ENCODE assay signal across 12 cellular contexts in genomic region chr5:90421136-90421535, GRCh38. TPM values are rescaled to one million over a fixed set of nuclear protein-coding genes. Genes with fewer than 3 reads are reported as not detected.
DNase-seq lines count a peak whose midpoint lies in the region; ATAC-seq, FAIRE-seq and TF ChIP-seq lines count a peak whose summit lies in the region.
"Had no signal": no experiment of that assay in that cellular context is flagged by ENCODE, and none has a peak within 500 bp of the region (broad histone marks: within the 10 kb centered on the region; RNA-seq: fewer than 3 reads in every experiment).

No MANE protein-coding gene starts in this region.

- no peaks in the 10 kb centered on the region for H3K27me3 ChIP-seq in PC-3 (ENCODE audit: low read length)

- no peak for FAIRE-seq in A549 (lab: Jason Lieb, UNC)

- H3K4me3 Mint-ChIP-seq in immature natural killer cell: no peak overlapping the region
- H3K4me3 Mint-ChIP-seq: activated CD4-positive, alpha-beta memory T cell treated with anti-CD3 and anti-CD28 coated beads, Interleukin-2, amount 10 ng/mL, durations not matched to agents 7 days and 5 days had no signal

- H3F3A ChIP-seq in PC-3 (ENCODE audit: low read length, unreplicated experiment): no peaks in the 10 kb centered on the region

- peak; percentile 94 for ATAC-seq in A549
- peak; percentile 56 for ATAC-seq in GM18498 (IDR thresholded peaks at IDR 0.05; ENCODE audit: unreplicated experiment)
- ATAC-seq in PC-3: peak; percentile 76
- no peak for ATAC-seq in HG02642 (IDR thresholded peaks at IDR 0.05; ENCODE audit: poor library complexity, unreplicated experiment)
- ATAC-seq in HG03196 (IDR thresholded peaks at IDR 0.05; ENCODE audit: unreplicated experiment): no peak

- BruUV-seq in PC-3 (replicated peaks; lab: Mats Ljungman, UMichigan): no TSS peak

- 0 out of 3 replicates have a peak, but pooled peaks have one; percentile 11 for TF ChIP-seq CTCF in A549 (IDR thresholded peaks at IDR 0.05)
- peak; percentile 50 for TF ChIP-seq CTCF in PC-3 (conservative IDR thresholded peaks at IDR 0.05; ENCODE audit: low read depth, low read length)

- H3K27ac ChIP-seq in A549: no peak overlapping the region
- H3K27ac ChIP-seq in PC-3 (ENCODE audit: low read length): no peak overlapping the region

- H3K9me3 Mint-ChIP-seq in immature natural killer cell: no peaks in the 10 kb centered on the region
- H3K9me3 Mint-ChIP-seq: activated CD4-positive, alpha-beta memory T cell treated with anti-CD3 and anti-CD28 coated beads, Interleukin-2, amount 10 ng/mL, durations not matched to agents 7 days and 5 days had no signal

- no peaks in the 10 kb centered on the region for H3K4me1 ChIP-seq in A549
- H3K4me1 ChIP-seq in PC-3 (ENCODE audit: insufficient read depth, low read length): no peaks in the 10 kb centered on the region

- CTCF ChIA-PET in A549 (lab: Yijun Ruan, JAX) (interaction anchor here (0.9 to 1.9 kb wide), 2 partner anchors 11 to 109 kb away, joined by 3 to 5 read pairs; no protein-coding TSS in a partner anchor), PC-3 (lab: Charles Lee) (no interaction called here)

- H3K9ac ChIP-seq in PC-3 (ENCODE audit: low read length): no peak overlapping the region

- TF ChIP-seq EP300 in A549 (IDR thresholded peaks at IDR 0.05): no peak

- H4K20me1 ChIP-seq in PC-3 (ENCODE audit: low read length): no peaks in the 10 kb centered on the region

- TF ChIP-seq RAD21 in A549 (conservative IDR thresholded peaks at IDR 0.05 in 1 of 2, IDR thresholded peaks at IDR 0.05 in 1 of 2): no peak

- TF ChIP-seq POLR2A in A549 (IDR thresholded peaks at IDR 0.05; ENCODE audit: low read length): no peak

- no peaks in the 10 kb centered on the region for H3K9me3 ChIP-seq in A549
- H3K9me3 ChIP-seq in PC-3 (ENCODE audit: low read length): no peaks in the 10 kb centered on the region

- peak in 1 of 2 experiments; percentile 37 for DNase-seq in A549 (ENCODE audit: low read depth in 1 of 2, low spot score in 1 of 2)
- DNase-seq in PC-3: peak; percentile 32
- DNase-seq in iPS DF 19.7 (ENCODE audit: low read depth, low spot score): peak; percentile 59
- no peak for DNase-seq in NCI-H1092 treated with DMSO at 0.1 percent for 48 hours (lab: John Stamatoyannopoulos, UW)
- DNase-seq in immature natural killer cell: no peak
- DNase-seq: activated CD4-positive, alpha-beta memory T cell treated with anti-CD3 and anti-CD28 coated beads, Interleukin-2, amount 10 ng/mL, durations not matched to agents 7 days and 5 days; effector CD8-positive, alpha-beta T cell; GOT3; NCI-H1417 had no signal

- H3K36me3 Mint-ChIP-seq in immature natural killer cell: no peaks in the 10 kb centered on the region

- no peak overlapping the region for H2AFZ ChIP-seq in PC-3 (ENCODE audit: low read length)

- intact Hi-C loops in PC-3 (cut with micrococcal nuclease): no loop called here

- 17% methylated on average over 4 of the region's 4 CpGs for WGBS in A549 (ENCODE audit: missing lambda C conversion rate)

- no peaks in the 10 kb centered on the region for H3K79me2 ChIP-seq in PC-3 (ENCODE audit: low read length)

- POLR2A ChIA-PET in A549 (lab: Yijun Ruan, JAX) (interaction anchor here (1.7 kb wide), 1 partner anchor 11 kb away, joined by 6 read pairs; the partner anchor contains the start of gene CETN3), PC-3 (lab: Charles Lee; ENCODE audit: unreplicated experiment) (no interaction called here)

- H3K4me1 Mint-ChIP-seq in immature natural killer cell: no peaks in the 10 kb centered on the region
- H3K4me1 Mint-ChIP-seq: activated CD4-positive, alpha-beta memory T cell treated with anti-CD3 and anti-CD28 coated beads, Interleukin-2, amount 10 ng/mL, durations not matched to agents 7 days and 5 days had no signal

- no peak overlapping the region for H3K27ac Mint-ChIP-seq in immature natural killer cell
- H3K27ac Mint-ChIP-seq: activated CD4-positive, alpha-beta memory T cell treated with anti-CD3 and anti-CD28 coated beads, Interleukin-2, amount 10 ng/mL, durations not matched to agents 7 days and 5 days had no signal

- peaks cover 0 to 10% (median 3%) of the 10 kb centered on the region in 3 donors for H3K27me3 Mint-ChIP-seq in immature natural killer cell (ENCODE audit: low read depth in 3 of 3)

- H3K4me3 ChIP-seq in A549 (no peak overlapping the region), PC-3 (ENCODE audit: low read length) (no peak overlapping the region)

- no peaks in the 10 kb centered on the region for H3K9me2 ChIP-seq in PC-3 (replicated peaks; ENCODE audit: low read length)

- H3K4me2 ChIP-seq in A549 (no peak overlapping the region), PC-3 (ENCODE audit: low read length) (no peak overlapping the region)

- H3K36me3 ChIP-seq in PC-3 (ENCODE audit: low read depth, low read length): no peaks in the 10 kb centered on the region

TF ChIP-seq in A549, 52 proteins besides CTCF, POLR2A, EP300 and RAD21:
- no peak for TF ChIP-seq MAFK (IDR thresholded peaks at IDR 0.05; ENCODE audit: partially characterized antibody)
- TF ChIP-seq POLR2AphosphoS2 (conservative IDR thresholded peaks at IDR 0.05; ENCODE audit: low read length): no peak
- no peak for TF ChIP-seq MYC (IDR thresholded peaks at IDR 0.05; ENCODE audit: borderline replicate concordance, low read length)
- no peak for TF ChIP-seq EHMT2 (IDR thresholded peaks at IDR 0.05; ENCODE audit: low read depth)
- TF ChIP-seq NFE2L2 (conservative IDR thresholded peaks at IDR 0.05; ENCODE audit: low read length): no peak
- no peak for TF ChIP-seq RFX5 (IDR thresholded peaks at IDR 0.05)
- TF ChIP-seq, protein P1, sequence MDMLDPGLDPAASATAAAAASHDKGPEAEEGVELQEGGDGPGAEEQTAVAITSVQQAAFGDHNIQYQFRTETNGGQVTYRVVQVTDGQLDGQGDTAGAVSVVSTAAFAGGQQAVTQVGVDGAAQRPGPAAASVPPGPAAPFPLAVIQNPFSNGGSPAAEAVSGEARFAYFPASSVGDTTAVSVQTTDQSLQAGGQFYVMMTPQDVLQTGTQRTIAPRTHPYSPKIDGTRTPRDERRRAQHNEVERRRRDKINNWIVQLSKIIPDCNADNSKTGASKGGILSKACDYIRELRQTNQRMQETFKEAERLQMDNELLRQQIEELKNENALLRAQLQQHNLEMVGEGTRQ (IDR thresholded peaks at IDR 0.05): no peak
- TF ChIP-seq BCL3 (IDR thresholded peaks at IDR 0.05): no peak
- no peak for TF ChIP-seq GATA3 (IDR thresholded peaks at IDR 0.05; ENCODE audit: borderline replicate concordance)
TF ChIP-seq in A549: peak in this region for 0.

RNA-seq across cellular contexts. Expression of gene CETN3, which starts 11.6 kb away (rescaled TPM):
- 18.4 and 50.8 TPM in 2 replicates for polyA plus RNA-seq in A549 (2011; rRNA removed)
- 2.7 and 5.4 TPM in 2 replicates for polyA plus RNA-seq in A549 (2012; cell fraction: cytosol; rRNA removed)
- 0.84 and 1.4 TPM in 2 replicates for polyA plus RNA-seq in A549 (2012; cell fraction: nucleus; rRNA removed)
- polyA plus RNA-seq in A549 (2017; fragmentation: RNase III; extraction: RNeasy Plus Mini Kit Qiagen cat#74134 plus additional on column Dnase treatment): 49.8 to 52.9 TPM (median 49.9 TPM) in 3 replicates
- 0.39 and 1.4 TPM in 2 replicates for polyA minus RNA-seq in A549 (2011; rRNA and poly(A)+ RNA removed)
- total RNA-seq in PC-3 (2014; rRNA removed): 28.5 and 39.2 TPM in 2 replicates
- 10 to 100 TPM in 2 of 3 donors, 1 to 10 TPM in 1; 2.2 to 15.1 (median 10.7) TPM for polyA plus RNA-seq in immature natural killer cell

RNA-seq across cellular contexts. Expression of gene MBLAC2, which starts 53.4 kb away (rescaled TPM):
- 4.4 and 5.3 TPM in 2 replicates for polyA plus RNA-seq in A549 (2011; rRNA removed)
- polyA plus RNA-seq in A549 (2012; cell fraction: cytosol; rRNA removed): 1.5 and 2.2 TPM in 2 replicates
- 2.7 and 2.9 TPM in 2 replicates for polyA plus RNA-seq in A549 (2012; cell fraction: nucleus; rRNA removed)
- 4.4 to 5.7 TPM (median 5.4 TPM) in 3 replicates for polyA plus RNA-seq in A549 (2017; fragmentation: RNase III; extraction: RNeasy Plus Mini Kit Qiagen cat#74134 plus additional on column Dnase treatment)
- 3.4 and 4.2 TPM in 2 replicates for polyA minus RNA-seq in A549 (2011; rRNA and poly(A)+ RNA removed)
- total RNA-seq in PC-3 (2014; rRNA removed): 7.8 and 12.4 TPM in 2 replicates
- polyA plus RNA-seq in immature natural killer cell: 1 to 10 TPM; 2.2 to 3.1 (median 2.9) TPM

RNA-seq across cellular contexts. Expression of gene POLR3G, which starts 53.5 kb away (rescaled TPM):
- polyA plus RNA-seq in A549 (2011; rRNA removed): 15.7 and 22.6 TPM in 2 replicates
- 18.5 and 28.6 TPM in 2 replicates for polyA plus RNA-seq in A549 (2012; cell fraction: cytosol; rRNA removed)
- polyA plus RNA-seq in A549 (2012; cell fraction: nucleus; rRNA removed): 13.6 and 21.8 TPM in 2 replicates
- 11.6 to 17.5 TPM (median 11.7 TPM) in 3 replicates for polyA plus RNA-seq in A549 (2017; fragmentation: RNase III; extraction: RNeasy Plus Mini Kit Qiagen cat#74134 plus additional on column Dnase treatment)
- 2.4 and 3.5 TPM in 2 replicates for polyA minus RNA-seq in A549 (2011; rRNA and poly(A)+ RNA removed)
- 34.6 and 42.2 TPM in 2 replicates for total RNA-seq in PC-3 (2014; rRNA removed)
- polyA plus RNA-seq in immature natural killer cell: 1 to 10 TPM; 1.5 to 3.5 (median 1.6) TPM

Comparison
In these comparisons a context has a peak if more than half of its experiments do, and no peak if none do; other contexts are left out.
1. ATAC-seq: peak in A549 (2 of 2), GM18498 (single experiment) and PC-3 (single experiment); none in HG02642 (single experiment) and HG03196 (single experiment).
2. DNase-seq: peak in PC-3 (single experiment) and iPS DF 19.7 (single experiment); none in NCI-H1092 treated with DMSO at 0.1 percent for 48 hours (single experiment) and immature natural killer cell (0 of 3).